1 cellular context compared by ENCODE assay signal in genomic region chr1:3633344-3634058, GRCh38.
TF ChIP-seq lines count a peak whose summit lies in the region.

No MANE protein-coding gene starts in this region.

TF ChIP-seq in WTC11, 78 proteins besides CTCF, POLR2A, EP300 and RAD21 (continued from another document):
- TF ChIP-seq MAX (CRISPR knock-in tag; IDR thresholded peaks at IDR 0.05) (no peak), AFF4 (CRISPR knock-in tag; IDR thresholded peaks at IDR 0.05; ENCODE audit: borderline replicate concordance) (no peak), ATF2 (CRISPR knock-in tag; IDR thresholded peaks at IDR 0.05; ENCODE audit: borderline replicate concordance, low read depth) (no peak), ARID4B (CRISPR knock-in tag; IDR thresholded peaks at IDR 0.05; ENCODE audit: borderline replicate concordance) (no peak), ESRRA (CRISPR knock-in tag; IDR thresholded peaks at IDR 0.05; ENCODE audit: borderline replicate concordance) (no peak), JUN (CRISPR knock-in tag; IDR thresholded peaks at IDR 0.05) (no peak), SMAD4 (CRISPR knock-in tag; IDR thresholded peaks at IDR 0.05) (no peak), JAZF1 (CRISPR knock-in tag; IDR thresholded peaks at IDR 0.05) (no peak)
